In genomic region chr22:49188091-49188490, GRCh38 we compare ENCODE assay signal across 15 cellular contexts.
DNase-seq lines count a peak whose midpoint lies in the region; ATAC-seq, FAIRE-seq and TF ChIP-seq lines count a peak whose summit lies in the region.
"Had no signal": no experiment of that assay in that cellular context is flagged by ENCODE, and none has a peak within 500 bp of the region (broad histone marks: within the 10 kb centered on the region; RNA-seq: fewer than 3 reads in every experiment).

No MANE protein-coding gene starts in this region.

- no peak overlapping the region for H2AFZ ChIP-seq in mammary epithelial cell (ENCODE audit: low read depth, low read length)

- no peaks in the 10 kb centered on the region for H3K79me2 ChIP-seq in mammary epithelial cell (ENCODE audit: insufficient read depth, low read length)

- H3K36me3 Mint-ChIP-seq in activated T-cell treated with anti-CD3 and anti-CD28 coated beads, Interleukin-2, amount 50 U/mL, for 24 hours (ENCODE audit: low read depth): no peaks in the 10 kb centered on the region
- H3K36me3 Mint-ChIP-seq in activated T-cell treated with anti-CD3 and anti-CD28 coated beads, Interleukin-2, amount 50 U/mL, for 4 hours (ENCODE audit: insufficient read depth): no peaks in the 10 kb centered on the region
- H3K36me3 Mint-ChIP-seq: CD4-positive, CD25-positive, alpha-beta regulatory T cell had no signal

- peak overlapping the region; percentile 66 for H3K27ac Mint-ChIP-seq in activated T-cell treated with anti-CD3 and anti-CD28 coated beads, Interleukin-2, amount 50 U/mL, for 24 hours
- H3K27ac Mint-ChIP-seq: CD4-positive, CD25-positive, alpha-beta regulatory T cell had no signal

- no peaks in the 10 kb centered on the region for H3K9me3 Mint-ChIP-seq in activated T-cell treated with anti-CD3 and anti-CD28 coated beads, Interleukin-2, amount 50 U/mL, for 24 hours
- no peaks in the 10 kb centered on the region for H3K9me3 Mint-ChIP-seq in activated T-cell treated with anti-CD3 and anti-CD28 coated beads, Interleukin-2, amount 50 U/mL, for 4 hours

- H3K36me3 ChIP-seq in bronchial epithelial cell (ENCODE audit: control insufficient read depth, insufficient read depth, low read length) (no peaks in the 10 kb centered on the region), mammary epithelial cell (ENCODE audit: insufficient read depth, low read length) (no peaks in the 10 kb centered on the region)
- H3K36me3 ChIP-seq: BLaER1 treated with 17β-estradiol and CSF1 and Interleukin-3, amounts not matched to agents 10 nM and 100 nM had no signal

- H3K27me3 Mint-ChIP-seq in activated T-cell treated with anti-CD3 and anti-CD28 coated beads, Interleukin-2, amount 50 U/mL, for 24 hours: peaks cover 18% of the 10 kb centered on the region
- H3K27me3 Mint-ChIP-seq in activated T-cell treated with anti-CD3 and anti-CD28 coated beads, Interleukin-2, amount 50 U/mL, for 4 hours (ENCODE audit: low read depth): peaks cover 22% of the 10 kb centered on the region
- H3K27me3 Mint-ChIP-seq: CD4-positive, CD25-positive, alpha-beta regulatory T cell had no signal

- no peak overlapping the region for H3K9ac ChIP-seq in mammary epithelial cell (ENCODE audit: insufficient read depth, low read length)
- H3K9ac ChIP-seq: BLaER1 treated with 17β-estradiol and CSF1 and Interleukin-3, amounts not matched to agents 10 nM and 100 nM had no signal

- H3K4me3 ChIP-seq in bronchial epithelial cell (ENCODE audit: low read depth, low read length) (no peak overlapping the region), mammary epithelial cell (replicated peaks in 1 of 3; ENCODE audit: insufficient read depth in 1 of 3, low read depth in 2 of 3, low read length in 3 of 3) (no peak overlapping the region)
- H3K4me3 ChIP-seq: BLaER1 treated with 17β-estradiol and CSF1 and Interleukin-3, amounts not matched to agents 10 nM and 100 nM had no signal

- dilution Hi-C loops in mammary epithelial cell (cut with HindIII; ENCODE audit: low sequenced_read_pairs): loop anchor here (5.0 kb wide), 2 partner anchors 81 to 109 kb away; no protein-coding TSS in a partner anchor

- TF ChIP-seq POLR2A in GM12891 (IDR thresholded peaks at IDR 0.05; ENCODE audit: low read depth, low read length): no peak

- TF ChIP-seq CTCF in bronchial epithelial cell (IDR thresholded peaks at IDR 0.05; ENCODE audit: insufficient read depth, low read length, severe bottlenecking): no peak
- TF ChIP-seq CTCF in mammary epithelial cell (conservative IDR thresholded peaks at IDR 0.05 in 1 of 2, IDR thresholded peaks at IDR 0.05 in 1 of 2; ENCODE audit: extremely low read depth in 1 of 2, insufficient read depth in 1 of 2, low read depth in 1 of 2, low read length in 2 of 2): no peak

- no peaks in the 10 kb centered on the region for H3K27me3 ChIP-seq in bronchial epithelial cell (ENCODE audit: control insufficient read depth, insufficient read depth, low read length)
- H3K27me3 ChIP-seq in mammary epithelial cell (ENCODE audit: insufficient read depth, low read length): no peaks in the 10 kb centered on the region

- FAIRE-seq in bronchial epithelial cell (lab: Jason Lieb, UNC): peak; percentile 64
- no peak for FAIRE-seq in GM12891 (lab: Jason Lieb, UNC)
- FAIRE-seq: H54 had no signal

- no peak for ATAC-seq in activated T-cell treated with anti-CD3 and anti-CD28 coated beads, Interleukin-2, amount 50 U/mL, for 4 hours

- no peaks in the 10 kb centered on the region for H3K4me1 Mint-ChIP-seq in activated T-cell treated with anti-CD3 and anti-CD28 coated beads, Interleukin-2, amount 50 U/mL, for 24 hours (ENCODE audit: low read depth)
- H3K4me1 Mint-ChIP-seq in activated T-cell treated with anti-CD3 and anti-CD28 coated beads, Interleukin-2, amount 50 U/mL, for 4 hours (ENCODE audit: low read depth): no peaks in the 10 kb centered on the region
- H3K4me1 Mint-ChIP-seq: CD4-positive, CD25-positive, alpha-beta regulatory T cell had no signal

- no CpG with 5 or more reads among the region's 8 CpGs for WGBS in mammary epithelial cell (ENCODE audit: low coverage, missing lambda C conversion rate)

- DNase-seq in activated T-cell treated with anti-CD3 and anti-CD28 coated beads, Interleukin-2, amount 50 U/mL, for 24 hours: no peak
- no peak for DNase-seq in activated T-cell treated with anti-CD3 and anti-CD28 coated beads, Interleukin-2, amount 50 U/mL, for 4 hours
- DNase-seq in bronchial epithelial cell (ENCODE audit: low read depth) (no peak), head of caudate nucleus (peak in 23 of 42 donors; percentile 8 to 65 (median 33)), NCI-H526 (lab: John Stamatoyannopoulos, UW) (no peak), mammary epithelial cell (no peak), GM12891 (ENCODE audit: insufficient read length, low spot score) (no peak)
- DNase-seq: 8988T; AML-193; CD4-positive, CD25-positive, alpha-beta regulatory T cell; DMS53; GF-D8 had no signal

- H3K4me2 ChIP-seq in mammary epithelial cell (ENCODE audit: insufficient read depth, low read depth, low read length): no peak overlapping the region
- H3K4me2 ChIP-seq: BLaER1 treated with 17β-estradiol and CSF1 and Interleukin-3, amounts not matched to agents 10 nM and 100 nM had no signal

- H4K20me1 ChIP-seq in mammary epithelial cell (ENCODE audit: insufficient read depth, low read length): no peaks in the 10 kb centered on the region

- peaks cover 59% of the 10 kb centered on the region for H3K9me3 ChIP-seq in mammary epithelial cell (replicated peaks; ENCODE audit: insufficient read depth, low read length)

- BruUV-seq in mammary epithelial cell (replicated peaks; lab: Mats Ljungman, UMichigan): no TSS peak

- intact Hi-C loops in head of caudate nucleus (cut with DNase I) (no loop called here), mammary epithelial cell (cut with micrococcal nuclease) (no loop called here)

- H3K4me3 Mint-ChIP-seq in activated T-cell treated with anti-CD3 and anti-CD28 coated beads, Interleukin-2, amount 50 U/mL, for 24 hours: no peak overlapping the region
- no peak overlapping the region for H3K4me3 Mint-ChIP-seq in activated T-cell treated with anti-CD3 and anti-CD28 coated beads, Interleukin-2, amount 50 U/mL, for 4 hours

- peak overlapping the region; percentile 62 for H3K27ac ChIP-seq in temporal lobe (ENCODE audit: low read depth, low read length)
- no peak overlapping the region for H3K27ac ChIP-seq in mammary epithelial cell (ENCODE audit: insufficient read depth, low read depth, low read length)
- H3K27ac ChIP-seq: BLaER1 treated with 17β-estradiol and CSF1 and Interleukin-3, amounts not matched to agents 10 nM and 100 nM had no signal

- H3K4me1 ChIP-seq in mammary epithelial cell (ENCODE audit: insufficient read depth, low read length): no peaks in the 10 kb centered on the region

- in situ Hi-C loops in mammary epithelial cell (cut with MboI; ENCODE audit: low sequenced_read_pairs in 2 of 2): no loop called here

- CTCF ChIA-PET in mammary epithelial cell (lab: Charles Lee; ENCODE audit: low non-redundant PET): no interaction called here

TF ChIP-seq in GM12891, 5 proteins besides CTCF, POLR2A, EP300 and RAD21:
- TF ChIP-seq POLR2AphosphoS5 (IDR thresholded peaks at IDR 0.05; ENCODE audit: low read depth, low read length) (no peak), TAF1 (IDR thresholded peaks at IDR 0.05; ENCODE audit: low read depth, low read length) (no peak), PAX5 (IDR thresholded peaks at IDR 0.05; ENCODE audit: insufficient read depth, low read length, severe bottlenecking) (no peak), SPI1 (IDR thresholded peaks at IDR 0.05; ENCODE audit: low read depth, low read length) (no peak), POU2F2 (IDR thresholded peaks at IDR 0.05; ENCODE audit: low read depth, low read length) (no peak)

Comparison
In these comparisons a context has a peak if more than half of its experiments do, and no peak if none do; other contexts are left out.
1. DNase-seq: peak in head of caudate nucleus (23 of 42); none in activated T-cell treated with anti-CD3 and anti-CD28 coated beads, Interleukin-2, amount 50 U/mL, for 24 hours (single experiment), activated T-cell treated with anti-CD3 and anti-CD28 coated beads, Interleukin-2, amount 50 U/mL, for 4 hours (single experiment), bronchial epithelial cell (single experiment), NCI-H526 (0 of 2), mammary epithelial cell (single experiment) and GM12891 (single experiment).